Comparison of ENCODE assay signal across 22 cellular contexts in genomic region chr17:35476283-35476820, GRCh38.
"Had no signal": no experiment of that assay in that cellular context is flagged by ENCODE, and none has a peak within 500 bp of the region (broad histone marks: within the 10 kb centered on the region; RNA-seq: fewer than 3 reads in every experiment).

No MANE protein-coding gene starts in this region.

- H3K4me1 ChIP-seq: adrenal gland, breast epithelium, gastrocnemius medialis, left lung, spleen, tibial artery had no signal

- ATAC-seq: activated CD4-positive, alpha-beta T cell treated with anti-CD3 and anti-CD28 coated beads for 36 hours; activated T-helper 17 cell treated with anti-CD3 and anti-CD28 coated beads, Interleukin-2, amount 50 U/mL, for 72 hours; esophagus mucosa; gastrocnemius medialis; left lung; SK-N-SH treated with all-trans-retinoic acid at 6 μM for 48 hours; stimulated activated naive B cell treated with anti-CD40 and anti-IgM and Interleukin-4, amounts not matched to agents 10 μg/mL and 1 μg/mL and 100 μg/mL, for 72 hours; WTC11 had no signal

- H3K36me3 ChIP-seq: adrenal gland, breast epithelium, gastrocnemius medialis, left lung, tibial artery had no signal

- H3K27me3 Mint-ChIP-seq: activated CD4-positive, alpha-beta T cell treated with anti-CD3 and anti-CD28 coated beads for 36 hours; activated T-helper 17 cell treated with anti-CD3 and anti-CD28 coated beads, Interleukin-2, amount 50 U/mL, for 72 hours had no signal

- H3K9me3 ChIP-seq: adrenal gland, breast epithelium, gastrocnemius medialis, tibial artery had no signal

- H3K27me3 ChIP-seq: breast epithelium, left lung, spleen had no signal

- H3K4me3 ChIP-seq: adrenal gland, breast epithelium, gastrocnemius medialis, left lung, spleen, tibial artery had no signal

- H3K4me3 Mint-ChIP-seq: activated CD4-positive, alpha-beta T cell treated with anti-CD3 and anti-CD28 coated beads for 36 hours; activated T-helper 17 cell treated with anti-CD3 and anti-CD28 coated beads, Interleukin-2, amount 50 U/mL, for 72 hours; neural crest cell; stimulated activated naive B cell treated with anti-CD40 and anti-IgM and Interleukin-4, amounts not matched to agents 10 μg/mL and 1 μg/mL and 100 μg/mL, for 72 hours; WTC11 had no signal

- H3K9me3 Mint-ChIP-seq: activated T-helper 17 cell treated with anti-CD3 and anti-CD28 coated beads, Interleukin-2, amount 50 U/mL, for 72 hours; WTC11 had no signal

- DNase-seq: activated CD4-positive, alpha-beta T cell treated with anti-CD3 and anti-CD28 coated beads for 36 hours; activated naive CD4-positive, alpha-beta T cell; adrenal gland; cerebellar nuclear complex; cortex of kidney; gastrocnemius medialis; head of caudate nucleus; left lung; mammary epithelial cell; midbrain; retina; spleen; stimulated activated CD4-positive, alpha-beta T cell treated with anti-CD3 and anti-CD28 coated beads, Interleukin-4, amount 100 ng/mL, for 4 hours; stimulated activated naive B cell treated with anti-CD40 and anti-IgM and Interleukin-4, amounts not matched to agents 10 μg/mL and 1 μg/mL and 100 μg/mL, for 72 hours; substantia nigra; tibial artery had no signal

- H3K27ac ChIP-seq: adrenal gland, breast epithelium, gastrocnemius medialis, left lung, spleen, tibial artery had no signal

- H3K27ac Mint-ChIP-seq: activated CD4-positive, alpha-beta T cell treated with anti-CD3 and anti-CD28 coated beads for 36 hours; activated T-helper 17 cell treated with anti-CD3 and anti-CD28 coated beads, Interleukin-2, amount 50 U/mL, for 72 hours; stimulated activated naive B cell treated with anti-CD40 and anti-IgM and Interleukin-4, amounts not matched to agents 10 μg/mL and 1 μg/mL and 100 μg/mL, for 72 hours; WTC11 had no signal

- H3K36me3 Mint-ChIP-seq: WTC11 had no signal

- H3K4me1 Mint-ChIP-seq: neural crest cell; stimulated activated naive B cell treated with anti-CD40 and anti-IgM and Interleukin-4, amounts not matched to agents 10 μg/mL and 1 μg/mL and 100 μg/mL, for 72 hours; WTC11 had no signal
